ENCODE assay signal across 16 cellular contexts in the genomic region with DNA sequence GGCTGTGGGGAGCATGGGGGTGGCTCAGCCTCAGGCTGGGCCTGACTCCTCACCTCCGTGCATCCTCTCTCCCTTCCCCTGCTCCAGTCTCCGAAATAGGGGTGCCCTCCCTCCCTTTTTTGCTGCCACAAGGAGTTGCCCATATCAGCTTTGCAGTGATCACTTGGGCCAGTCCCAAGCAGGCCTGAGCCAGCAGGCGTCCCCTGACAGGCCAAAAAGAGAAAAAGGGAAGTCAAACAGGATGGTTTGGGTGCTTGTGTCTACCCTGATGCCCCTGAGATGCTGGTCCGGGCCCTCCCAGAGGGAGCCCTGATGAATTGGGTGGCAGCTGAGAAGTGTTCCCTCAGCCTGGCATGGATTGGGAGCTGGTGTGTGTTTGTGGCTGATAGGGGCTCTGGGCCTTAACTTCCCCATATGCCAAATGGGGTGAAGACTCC. TPM values are rescaled to one million over a fixed set of nuclear protein-coding genes. Genes with fewer than 3 reads are reported as not detected.
DNase-seq lines count a peak whose midpoint lies in the region; ATAC-seq and TF ChIP-seq lines count a peak whose summit lies in the region.
"Had no signal": no experiment of that assay in that cellular context is flagged by ENCODE, and none has a peak within 500 bp of the region (broad histone marks: within the 10 kb centered on the region; RNA-seq: fewer than 3 reads in every experiment).

No MANE protein-coding gene starts in this region.

- no peaks in the 10 kb centered on the region for H3K27me3 ChIP-seq in hepatocyte

- H3K9me3 Mint-ChIP-seq in activated B cell treated with CpG ODN at 0.5 μM for 24 hours, result no peaks in the 10 kb centered on the region
- no peaks in the 10 kb centered on the region for H3K9me3 Mint-ChIP-seq in stimulated activated naive B cell treated with anti-CD40 and anti-IgM and Interleukin-4, amounts not matched to agents 10 μg/mL and 1 μg/mL and 100 μg/mL, for 72 hours

- H3K79me2 ChIP-seq in hepatocyte, result no peaks in the 10 kb centered on the region

- peaks cover 49% of the 10 kb centered on the region for H3K4me1 Mint-ChIP-seq in activated B cell treated with CpG ODN at 0.5 μM for 24 hours
- H3K4me1 Mint-ChIP-seq in stimulated activated naive B cell treated with anti-CD40 and anti-IgM and Interleukin-4, amounts not matched to agents 10 μg/mL and 1 μg/mL and 100 μg/mL, for 72 hours, result peaks cover 31 to 38% of the 10 kb centered on the region in 2 donors

- no peak overlapping the region for H2AFZ ChIP-seq in hepatocyte

- H4K20me1 ChIP-seq in hepatocyte (ENCODE audit: insufficient read depth, poor library complexity, severe bottlenecking), result no peaks in the 10 kb centered on the region

- H3K36me3 Mint-ChIP-seq in activated B cell treated with CpG ODN at 0.5 μM for 24 hours (ENCODE audit: low read depth), result no peaks in the 10 kb centered on the region
- H3K36me3 Mint-ChIP-seq in stimulated activated naive B cell treated with anti-CD40 and anti-IgM and Interleukin-4, amounts not matched to agents 10 μg/mL and 1 μg/mL and 100 μg/mL, for 72 hours, result no peaks in the 10 kb centered on the region

- H3K27ac Mint-ChIP-seq in activated B cell treated with CpG ODN at 0.5 μM for 24 hours, result peak overlapping the region; percentile 67
- H3K27ac Mint-ChIP-seq in stimulated activated naive B cell treated with anti-CD40 and anti-IgM and Interleukin-4, amounts not matched to agents 10 μg/mL and 1 μg/mL and 100 μg/mL, for 72 hours, result no peak overlapping the region

- ATAC-seq in activated B cell treated with CpG ODN at 0.5 μM for 24 hours (ENCODE audit: low read depth) (peak; percentile 45), GM18870 (IDR thresholded peaks at IDR 0.05; ENCODE audit: unreplicated experiment) (no peak), GM18505 (IDR thresholded peaks at IDR 0.05; ENCODE audit: unreplicated experiment) (no peak)
- ATAC-seq in stimulated activated naive B cell treated with anti-CD40 and anti-IgM and Interleukin-4, amounts not matched to agents 10 μg/mL and 1 μg/mL and 100 μg/mL, for 72 hours (replicated peaks), result peak; percentile 48 to 73

- peaks cover 11% of the 10 kb centered on the region for H3K27me3 Mint-ChIP-seq in activated B cell treated with CpG ODN at 0.5 μM for 24 hours
- peaks cover 20 to 29% of the 10 kb centered on the region in 2 donors for H3K27me3 Mint-ChIP-seq in stimulated activated naive B cell treated with anti-CD40 and anti-IgM and Interleukin-4, amounts not matched to agents 10 μg/mL and 1 μg/mL and 100 μg/mL, for 72 hours

- no peak for TF ChIP-seq POLR2A in GM18505 (IDR thresholded peaks at IDR 0.05; ENCODE audit: borderline replicate concordance, extremely low read depth, insufficient read depth, insufficient read length)

- CTCF ChIA-PET in activated B cell treated with CpG ODN at 0.5 μM for 24 hours (lab: Charles Lee), result no interaction called here

- 90% methylated on average over 4 of the region's 4 CpGs for WGBS in hepatocyte (ENCODE audit: low lambda C conversion rate, missing lambda C conversion rate)

- peak overlapping the region; percentile 89 for H3K4me2 ChIP-seq in hepatocyte

- no peak for TF ChIP-seq CTCF in HFF-Myc (IDR thresholded peaks at IDR 0.05; ENCODE audit: low read depth, low read length, missing control alignments)
- no peak for TF ChIP-seq CTCF in activated B cell treated with CpG ODN at 0.5 μM for 24 hours (IDR thresholded peaks at IDR 0.05)
- TF ChIP-seq CTCF in hepatocyte (IDR thresholded peaks at IDR 0.05; ENCODE audit: poor library complexity), result no peak

- DNase-seq in HFF-Myc (ENCODE audit: extremely low read depth, low read depth) (no peak), activated B cell treated with CpG ODN at 0.5 μM for 24 hours (no peak), hepatocyte (ENCODE audit: low spot score) (no peak), midbrain (lab: John Stamatoyannopoulos, UW) (no peak)
- no peak for DNase-seq in stimulated activated naive B cell treated with anti-CD40 and anti-IgM and Interleukin-4, amounts not matched to agents 10 μg/mL and 1 μg/mL and 100 μg/mL, for 72 hours
- DNase-seq in activated effector memory CD4-positive, alpha-beta T cell treated with Interleukin-2 at 50 U/mL for 16 hours, result no peak
- DNase-seq: activated CD4-positive, alpha-beta T cell treated with anti-CD3 and anti-CD28 coated beads, Interleukin-2, amount 50 U/mL, for 4 hours; activated effector memory CD4-positive, alpha-beta T cell treated with anti-CD3 and anti-CD28 coated beads, Interleukin-2, amount 50 U/mL, for 16 hours; GF-D8; HCEC 1CT; NCI-H1048; NCI-H226; stimulated activated CD4-positive, alpha-beta T cell treated with anti-CD3 and anti-CD28 coated beads, Interleukin-2, amount 100 ng/mL, for 48 hours had no signal

- intact Hi-C loops in activated B cell treated with CpG ODN at 0.5 μM for 24 hours (cut with micrococcal nuclease), result no loop called here

- no peak overlapping the region for H3K27ac ChIP-seq in hepatocyte

- no peaks in the 10 kb centered on the region for H3K9me3 ChIP-seq in hepatocyte (ENCODE audit: low read depth)

- peak overlapping the region; percentile 67 for H3K4me3 Mint-ChIP-seq in activated B cell treated with CpG ODN at 0.5 μM for 24 hours
- H3K4me3 Mint-ChIP-seq in stimulated activated naive B cell treated with anti-CD40 and anti-IgM and Interleukin-4, amounts not matched to agents 10 μg/mL and 1 μg/mL and 100 μg/mL, for 72 hours, result peak overlapping the region; percentile 39 to 57

- POLR2A ChIA-PET in activated B cell treated with CpG ODN at 0.5 μM for 24 hours (lab: Charles Lee), result no interaction called here

- no peaks in the 10 kb centered on the region for H3K36me3 ChIP-seq in hepatocyte (replicated peaks; ENCODE audit: insufficient read depth, low read depth)

- H3K4me3 ChIP-seq in HFF-Myc (replicated peaks; ENCODE audit: low read depth, low read length) (peak overlapping the region; percentile 46), hepatocyte (no peak overlapping the region)

- H3K9me2 ChIP-seq in hepatocyte (replicated peaks; ENCODE audit: insufficient read depth), result no peaks in the 10 kb centered on the region

- peaks cover 14% of the 10 kb centered on the region for H3K4me1 ChIP-seq in hepatocyte (ENCODE audit: insufficient read depth)

RNA-seq across cellular contexts. Expression of gene FBLN2, which starts 1.4 kb away (rescaled TPM):
- 1.3 and 1.6 TPM in 2 replicates for total RNA-seq in activated B cell treated with CpG ODN at 0.5 μM for 24 hours
- 73.8 and 75.8 TPM in 2 replicates for total RNA-seq in hepatocyte
- polyA plus RNA-seq in hepatocyte, result 76.2 and 85.6 TPM in 2 replicates
- total RNA-seq: T-helper 1 cell treated with Interleukin-12 subunit alpha and Interleukin-12 subunit beta and Interleukin-4 antibody, amounts not matched to agents 30 ng/mL and 1 ng/mL, for 36 hours had no signal

Comparison
In these comparisons a context has a peak if more than half of its experiments do, and no peak if none do; other contexts are left out.
1. ATAC-seq: peak in activated B cell treated with CpG ODN at 0.5 μM for 24 hours (single experiment) and stimulated activated naive B cell treated with anti-CD40 and anti-IgM and Interleukin-4, amounts not matched to agents 10 μg/mL and 1 μg/mL and 100 μg/mL, for 72 hours (2 of 2); none in GM18870 (single experiment) and GM18505 (single experiment).
2. RNA of gene FBLN2, which starts 1.4 kb away (total RNA-seq): 73.8 to 75.8 TPM in hepatocyte; 1.3 to 1.6 TPM in activated B cell treated with CpG ODN at 0.5 μM for 24 hours; every median in the first group is over 10 times any median in the second.